ENCODE assay signal across 21 cellular contexts in genomic region chr3:167749728-167750127, GRCh38. TPM values are rescaled to one million over a fixed set of nuclear protein-coding genes. Genes with fewer than 3 reads are reported as not detected.
A peak's percentile ranks its signal among the peaks of the same experiment; 100 is the strongest.
DNase-seq lines count a peak whose midpoint lies in the region; ATAC-seq, FAIRE-seq and TF ChIP-seq lines count a peak whose summit lies in the region.
"Had no signal": no experiment of that assay in that cellular context is flagged by ENCODE, and none has a peak within 500 bp of the region (broad histone marks: within the 10 kb centered on the region; RNA-seq: fewer than 3 reads in every experiment).

No MANE protein-coding gene starts in this region.

- H3K79me2 ChIP-seq in MM.1S (ENCODE audit: low read length) (no peaks in the 10 kb centered on the region), neural cell (replicated peaks; ENCODE audit: insufficient read depth, low read length) (no peaks in the 10 kb centered on the region)

- intact Hi-C loops in left ventricle myocardium superior (cut with micrococcal nuclease) (no loop called here), pancreas (cut with DNase I) (no loop called here)

- H4K20me1 ChIP-seq in MM.1S (ENCODE audit: insufficient read depth, low read length), result no peaks in the 10 kb centered on the region
- no peaks in the 10 kb centered on the region for H4K20me1 ChIP-seq in neural cell (ENCODE audit: insufficient read depth)

- no peak for TF ChIP-seq EP300 in neural cell (conservative IDR thresholded peaks at IDR 0.05; ENCODE audit: poor library complexity, severe bottlenecking)

- no peaks in the 10 kb centered on the region for H3K9me3 ChIP-seq in right atrium auricular region
- H3K9me3 ChIP-seq in MM.1S (replicated peaks; ENCODE audit: insufficient read depth, low read length), result no peaks in the 10 kb centered on the region
- no peaks in the 10 kb centered on the region for H3K9me3 ChIP-seq in neural cell (ENCODE audit: low read length)
- H3K9me3 ChIP-seq in pancreas, result no peaks in the 10 kb centered on the region
- H3K9me3 ChIP-seq: A549, HAP-1 had no signal

- no peaks in the 10 kb centered on the region for H3F3A ChIP-seq in MM.1S (ENCODE audit: insufficient read depth, low read length)
- H3F3A ChIP-seq in neural cell (ENCODE audit: insufficient read depth, low read length, poor library complexity, severe bottlenecking), result peaks cover 6% of the 10 kb centered on the region

- H3K9me2 ChIP-seq in MM.1S (replicated peaks; ENCODE audit: insufficient read depth, low read length), result no peaks in the 10 kb centered on the region
- no peaks in the 10 kb centered on the region for H3K9me2 ChIP-seq in neural cell (ENCODE audit: insufficient read depth, low read length)

- TF ChIP-seq CTCF in right atrium auricular region (IDR thresholded peaks at IDR 0.05) (no peak), MM.1S (IDR thresholded peaks at IDR 0.05; ENCODE audit: low read length) (no peak), VCaP (conservative IDR thresholded peaks at IDR 0.05) (no peak), neural cell (IDR thresholded peaks at IDR 0.05; ENCODE audit: poor library complexity, severe bottlenecking) (no peak), pancreas (IDR thresholded peaks at IDR 0.05) (no peak)

- ATAC-seq in left ventricle myocardium superior (peak; percentile 49), pancreas (no peak)
- ATAC-seq: A549, SK-N-SH treated with all-trans-retinoic acid at 6 μM for 48 hours had no signal

- H2AFZ ChIP-seq in MM.1S (ENCODE audit: low read length) (peak overlapping the region; percentile 5; the same call in 1 of the 2 replicates), neural cell (ENCODE audit: low read depth, low read length) (no peak overlapping the region)

- no peaks in the 10 kb centered on the region for H3K36me3 ChIP-seq in right atrium auricular region
- H3K36me3 ChIP-seq in MM.1S (replicated peaks; ENCODE audit: insufficient read depth, low read length), result no peaks in the 10 kb centered on the region
- H3K36me3 ChIP-seq in neural cell (ENCODE audit: insufficient read depth, low read length), result no peaks in the 10 kb centered on the region
- H3K36me3 ChIP-seq in pancreas, result no peaks in the 10 kb centered on the region
- H3K36me3 ChIP-seq: HAP-1 had no signal

- H3K4me1 ChIP-seq in right atrium auricular region (no peaks in the 10 kb centered on the region), MM.1S (ENCODE audit: low read length) (peaks cover 37% of the 10 kb centered on the region), pancreas (peaks cover 0 to 7% (median 0%) of the 10 kb centered on the region in 3 donors)
- H3K4me1 ChIP-seq: HAP-1 had no signal

- 92 to 96% methylated on average over 2 of the region's 2 CpGs for WGBS in pancreas, 2 donors

- H3K27ac ChIP-seq in right atrium auricular region (no peak overlapping the region), MM.1S (ENCODE audit: low read length) (no peak overlapping the region; the same call in 1 of the 2 replicates), VCaP (peak overlapping the region; percentile 86), neural cell (ENCODE audit: low read length) (peak overlapping the region; percentile 71), pancreas (no peak overlapping the region)
- H3K27ac ChIP-seq: A549, C4-2B had no signal

- DNase-seq in left ventricle myocardium superior (no peak), right atrium auricular region (ENCODE audit: low spot score) (no peak), MM.1S (no peak), pancreas (no peak), foreskin melanocyte (no peak)
- DNase-seq in stimulated activated CD4-positive, alpha-beta T cell treated with anti-CD3 and anti-CD28 coated beads, Interleukin-15, amount 100 ng/mL, for 24 hours, result no peak
- DNase-seq: COR-L47, DMS153, EL, NCI-H1048, NCI-H1436 treated with DMSO at 0.1 percent for 48 hours, NCI-H2081 treated with DMSO at 0.1 percent for 48 hours, NCI-H510A, NCI-H82, SHP77 treated with DMSO at 0.1 percent for 48 hours had no signal

- TF ChIP-seq RAD21 in neural cell (conservative IDR thresholded peaks at IDR 0.05), result no peak

- H3K9ac ChIP-seq in MM.1S (ENCODE audit: low read length) (no peak overlapping the region), neural cell (ENCODE audit: low read length) (no peak overlapping the region)

- no peaks in the 10 kb centered on the region for H3K27me3 ChIP-seq in right atrium auricular region
- no peaks in the 10 kb centered on the region for H3K27me3 ChIP-seq in MM.1S (replicated peaks; ENCODE audit: insufficient read depth, low read length)
- H3K27me3 ChIP-seq in neural cell (ENCODE audit: insufficient read depth, low read depth, low read length), result no peaks in the 10 kb centered on the region
- no peaks in the 10 kb centered on the region for H3K27me3 ChIP-seq in pancreas

- no peak overlapping the region for H3K4me3 ChIP-seq in right atrium auricular region
- peak overlapping the region; percentile 14; the same call in 1 of the 2 replicates for H3K4me3 ChIP-seq in MM.1S (ENCODE audit: low read length)
- H3K4me3 ChIP-seq in neural cell (ENCODE audit: low read length), result peak overlapping the region; percentile 41
- no peak overlapping the region for H3K4me3 ChIP-seq in pancreas
- H3K4me3 ChIP-seq: A549, HAP-1 had no signal

- peak overlapping the region; percentile 52; the same call in 1 of the 2 replicates for H3K4me2 ChIP-seq in MM.1S (ENCODE audit: low read depth, low read length)
- peak overlapping the region; percentile 29 for H3K4me2 ChIP-seq in neural cell (ENCODE audit: low read length)
- H3K4me2 ChIP-seq: A549 had no signal

- no peak for FAIRE-seq in pancreas (lab: Jason Lieb, UNC)
- FAIRE-seq: A549 had no signal

TF ChIP-seq in neural cell, 6 proteins besides CTCF, POLR2A, EP300 and RAD21:
- TF ChIP-seq SMC3 (conservative IDR thresholded peaks at IDR 0.05; ENCODE audit: poor library complexity) (no peak), TAF1 (IDR thresholded peaks at IDR 0.05; ENCODE audit: low read depth) (no peak), MXI1 (conservative IDR thresholded peaks at IDR 0.05; ENCODE audit: poor library complexity, severe bottlenecking) (no peak), REST (IDR thresholded peaks at IDR 0.05; ENCODE audit: borderline replicate concordance) (no peak), EZH2 (IDR thresholded peaks at IDR 0.05; ENCODE audit: borderline replicate concordance, insufficient read depth, low read length, poor library complexity, severe bottlenecking) (no peak)

RNA-seq across cellular contexts. Expression of gene SERPINI1, which starts 14.2 kb away (rescaled TPM):
- 5.1 TPM for total RNA-seq in left ventricle myocardium superior
- 1 to 10 TPM; 2.0 to 3.8 TPM for total RNA-seq in right atrium auricular region
- polyA plus RNA-seq in neural cell, result 123 and 150 TPM in 2 replicates
- polyA minus RNA-seq in neural cell, result 64.2 and 66.2 TPM in 2 replicates
- 10 to 100 TPM; 12.1 to 23.7 (median 20.1) TPM for total RNA-seq in pancreas
- 10 to 100 TPM; 19.8 to 23.2 TPM for polyA plus RNA-seq in pancreas

RNA-seq across cellular contexts. Expression of gene PDCD10, which starts 15.0 kb away (rescaled TPM):
- 34.7 TPM for total RNA-seq in left ventricle myocardium superior
- total RNA-seq in right atrium auricular region, result 10 to 100 TPM; 31.8 to 40.5 TPM
- polyA plus RNA-seq in neural cell, result 78.5 and 79.1 TPM in 2 replicates
- 97.4 and 101 TPM in 2 replicates for polyA minus RNA-seq in neural cell
- total RNA-seq in pancreas, result 10 to 100 TPM; 10.8 to 24.5 (median 15.6) TPM
- polyA plus RNA-seq in pancreas, result 10 to 100 TPM; 11.0 to 21.3 TPM

Comparison
In these comparisons a context has a peak if more than half of its experiments do, and no peak if none do; other contexts are left out.
1. H3K27ac ChIP-seq: peak in VCaP (single experiment) and neural cell (single experiment); none in right atrium auricular region (0 of 2), MM.1S (single experiment) and pancreas (0 of 4).
2. H3K4me3 ChIP-seq: peak in MM.1S (single experiment) and neural cell (single experiment); none in right atrium auricular region (0 of 2) and pancreas (0 of 4).